ENCODE assay signal across 16 cellular contexts in genomic region chr22:32951081-32951806, GRCh38.
DNase-seq lines count a peak whose midpoint lies in the region; ATAC-seq, FAIRE-seq and TF ChIP-seq lines count a peak whose summit lies in the region.
"Had no signal": no experiment of that assay in that cellular context is flagged by ENCODE, and none has a peak within 500 bp of the region (broad histone marks: within the 10 kb centered on the region; RNA-seq: fewer than 3 reads in every experiment).

No MANE protein-coding gene starts in this region.

- no peak overlapping the region for H4K8ac ChIP-seq in H1 (ENCODE audit: extremely low read depth, insufficient read depth, low read length)
- peak overlapping the region; percentile 93 for H4K8ac ChIP-seq in mesenchymal stem cell (ENCODE audit: low read length)

- no peak for TF ChIP-seq POLR2A in H1 (IDR thresholded peaks at IDR 0.05; ENCODE audit: control extremely low read depth in 1 of 2, low read depth in 2 of 2, low read length in 2 of 2)

- H2AFZ ChIP-seq in GM23338 (no peak overlapping the region), H1 (ENCODE audit: low read length) (no peak overlapping the region), mesenchymal stem cell (ENCODE audit: low read depth, low read length) (peak overlapping the region; percentile 76)

- peaks cover 22 to 40% (median 30%) of the 10 kb centered on the region in 10 experiments for H3K4me1 ChIP-seq in BLaER1 treated with 17β-estradiol and CSF1 and Interleukin-3, amounts not matched to agents 10 nM and 100 nM
- H3K4me1 ChIP-seq in GM23338 (ENCODE audit: insufficient read depth), result peaks cover 4% of the 10 kb centered on the region; the same call in 1 of the 2 replicates
- H3K4me1 ChIP-seq in H1 (replicated peaks in 1 of 4; ENCODE audit: control insufficient read depth in 3 of 4, insufficient read depth in 4 of 4, low read length in 3 of 4), result peaks cover 0 to 3% (median 0%) of the 10 kb centered on the region in 4 experiments; a peak in 1 of 7 replicates
- H3K4me1 ChIP-seq in mesenchymal stem cell (ENCODE audit: control insufficient read depth, insufficient read depth, low read depth, low read length), result no peaks in the 10 kb centered on the region
- H3K4me1 ChIP-seq in CD4-positive, alpha-beta memory T cell (ENCODE audit: insufficient read depth, low read length), result no peaks in the 10 kb centered on the region

- no peak overlapping the region for H2BK20ac ChIP-seq in H1 (ENCODE audit: low read length)

- H4K5ac ChIP-seq in H1 (ENCODE audit: insufficient read length, low read depth, low read length), result no peak overlapping the region

- H3K23me2 ChIP-seq in H1 (ENCODE audit: low read depth, low read length), result no peaks in the 10 kb centered on the region

- POLR2A ChIA-PET in H1 (lab: Charles Lee; ENCODE audit: partially characterized antibody), result interaction anchor here (1.0 to 1.3 kb wide), 2 partner anchors 9 to 10 kb away, joined by 3 to 4 read pairs; no protein-coding TSS in a partner anchor
- POLR2A ChIA-PET in CD4-positive, alpha-beta memory T cell (lab: Charles Lee; ENCODE audit: partially characterized antibody), result no interaction called here

- no peak overlapping the region for H3K4me3 Mint-ChIP-seq in GM23338
- no peak overlapping the region for H3K4me3 Mint-ChIP-seq in CD4-positive, alpha-beta memory T cell
- H3K4me3 Mint-ChIP-seq: activated CD4-positive, alpha-beta T cell treated with anti-CD3 and anti-CD28 coated beads, Interleukin-2, amount 10 ng/mL, durations not matched to agents 7 days and 5 days; brain; CD8-positive, alpha-beta T cell had no signal

- peaks cover 0 to 10% (median 1%) of the 10 kb centered on the region in 11 experiments; a peak in 6 of 22 replicates for H3K9me3 ChIP-seq in BLaER1 treated with 17β-estradiol and CSF1 and Interleukin-3, amounts not matched to agents 10 nM and 100 nM (replicated peaks in 1 of 11)
- H3K9me3 ChIP-seq in H1 (ENCODE audit: insufficient read depth in 2 of 2, low read depth in 1 of 2, low read length in 1 of 2), result peaks cover 0 to 3% of the 10 kb centered on the region in 2 experiments; a peak in 1 of 4 replicates
- H3K9me3 ChIP-seq in mesenchymal stem cell (ENCODE audit: control insufficient read depth, low read length), result no peaks in the 10 kb centered on the region
- H3K9me3 ChIP-seq in CD4-positive, alpha-beta memory T cell (ENCODE audit: control insufficient read depth in 1 of 2, low read length in 2 of 2), result no peaks in the 10 kb centered on the region

- H2BK15ac ChIP-seq in H1 (ENCODE audit: low read length) (no peak overlapping the region), mesenchymal stem cell (ENCODE audit: low read depth, poor library complexity, severe bottlenecking) (no peak overlapping the region)

- peak; percentile 21 to 45; a peak in 3 of 4 replicates for TF ChIP-seq RAD21 in H1 (IDR thresholded peaks at IDR 0.05 in 1 of 2, conservative IDR thresholded peaks at IDR 0.05 in 1 of 2; ENCODE audit: low read depth in 2 of 2, low read length in 2 of 2)

- H3K14ac ChIP-seq in H1 (ENCODE audit: insufficient read length) (no peak overlapping the region), mesenchymal stem cell (ENCODE audit: low read length in 2 of 2) (peak overlapping the region in 1 of 2 experiments; percentile 48)

- H2BK12ac ChIP-seq in H1 (ENCODE audit: low read depth, low read length) (no peak overlapping the region), mesenchymal stem cell (ENCODE audit: low read length in 2 of 2) (peak overlapping the region in 1 of 2 experiments; percentile 92)

- H2BK120ac ChIP-seq in H1 (replicated peaks; ENCODE audit: low read depth, low read length) (no peak overlapping the region), mesenchymal stem cell (ENCODE audit: low read depth, low read length) (no peak overlapping the region)

- H3K79me2 ChIP-seq in GM23338 (replicated peaks; ENCODE audit: insufficient read depth), result no peaks in the 10 kb centered on the region
- H3K79me2 ChIP-seq in H1 (ENCODE audit: control insufficient read depth in 1 of 2, insufficient read depth in 2 of 2, low read length in 2 of 2), result no peaks in the 10 kb centered on the region

- 86% methylated on average over 7 of the region's 7 CpGs; no CpG with 5 or more reads in 1 of the 2 experiments for WGBS in H1 (ENCODE audit: extremely low coverage in 1 of 2, insufficient coverage in 1 of 2, insufficient read length in 1 of 2, insufficient replicate concordance in 2 of 2, low coverage in 1 of 2, low lambda C conversion rate in 2 of 2, missing lambda C conversion rate in 1 of 2), 2 experiments
- WGBS in mesenchymal stem cell, result 73% methylated on average over 7 of the region's 7 CpGs

- H3K79me1 ChIP-seq in H1 (ENCODE audit: low read depth, low read length) (no peaks in the 10 kb centered on the region), mesenchymal stem cell (replicated peaks; ENCODE audit: low read length, poor library complexity, severe bottlenecking) (no peaks in the 10 kb centered on the region)

- H3K27ac ChIP-seq in BLaER1 treated with 17β-estradiol and CSF1 and Interleukin-3, amounts not matched to agents 10 nM and 100 nM, result peak overlapping the region in 3 of 11 experiments; percentile 12 to 45 (median 45); a peak in 3 of 22 replicates
- no peak overlapping the region for H3K27ac ChIP-seq in GM23338 (ENCODE audit: low read depth)
- H3K27ac ChIP-seq in H1 (ENCODE audit: low read depth, low read length), result no peak overlapping the region
- no peak overlapping the region for H3K27ac ChIP-seq in mesenchymal stem cell (ENCODE audit: low read length, poor library complexity, severe bottlenecking)
- no peak overlapping the region for H3K27ac ChIP-seq in CD4-positive, alpha-beta memory T cell (ENCODE audit: low read depth, low read length)
- H3K27ac ChIP-seq: KMS-11 had no signal

- no peak overlapping the region for H3K18ac ChIP-seq in H1 (ENCODE audit: extremely low read depth, low read length)
- H3K18ac ChIP-seq in mesenchymal stem cell (ENCODE audit: low read depth in 1 of 2, low read length in 2 of 2), result peak overlapping the region; percentile 81 to 94

- H2AK5ac ChIP-seq in H1 (ENCODE audit: low read depth, low read length), result no peak overlapping the region
- H2AK5ac ChIP-seq in mesenchymal stem cell (ENCODE audit: low read length, severe bottlenecking), result no peak overlapping the region

- H3K4me1 Mint-ChIP-seq in GM23338, result peaks cover 11% of the 10 kb centered on the region
- no peaks in the 10 kb centered on the region for H3K4me1 Mint-ChIP-seq in CD4-positive, alpha-beta memory T cell
- H3K4me1 Mint-ChIP-seq: activated CD4-positive, alpha-beta T cell treated with anti-CD3 and anti-CD28 coated beads, Interleukin-2, amount 10 ng/mL, durations not matched to agents 7 days and 5 days had no signal

- DNase-seq in GM23338 (ENCODE audit: low spot score) (peak; percentile 70), H1 (ENCODE audit: low read depth in 1 of 2, low spot score in 2 of 2) (peak; percentile 15 to 68), mesenchymal stem cell (peak; percentile 62), HuH-7 (ENCODE audit: low spot score) (no peak)
- no peak for DNase-seq in CD4-positive, alpha-beta memory T cell
- DNase-seq in stimulated activated CD4-positive, alpha-beta T cell treated with anti-CD3 and anti-CD28 coated beads, Interleukin-12 subunit alpha, Interleukin-12 subunit beta, amount 100 ng/mL, for 4 hours, result no peak
- DNase-seq: activated CD4-positive, alpha-beta T cell treated with anti-CD3 and anti-CD28 coated beads, Interleukin-2, amount 10 ng/mL, durations not matched to agents 7 days and 5 days; activated gamma-delta T cell; CD8-positive, alpha-beta T cell; NCI-H2081; SW 1271 had no signal

- no peaks in the 10 kb centered on the region for H4K20me1 ChIP-seq in BLaER1 treated with 17β-estradiol and CSF1 and Interleukin-3, amounts not matched to agents 10 nM and 100 nM
- H4K20me1 ChIP-seq in GM23338 (replicated peaks; ENCODE audit: insufficient read depth) (peaks cover 11% of the 10 kb centered on the region; the same call in 1 of the 2 replicates), H1 (replicated peaks in 1 of 2; ENCODE audit: control insufficient read depth in 1 of 2, insufficient read depth in 2 of 2, low read length in 2 of 2) (peaks cover 0 to 5% of the 10 kb centered on the region in 2 experiments)

- H3K9ac ChIP-seq in BLaER1 treated with 17β-estradiol and CSF1 and Interleukin-3, amounts not matched to agents 10 nM and 100 nM, result peak overlapping the region in 2 of 11 experiments; percentile 24 to 35; a peak in 1 of 22 replicates
- no peak overlapping the region for H3K9ac ChIP-seq in H1 (replicated peaks in 1 of 4; ENCODE audit: extremely low read depth in 1 of 4, low read depth in 3 of 4, low read length in 3 of 4)
- no peak overlapping the region for H3K9ac ChIP-seq in mesenchymal stem cell (ENCODE audit: low read length)
- H3K9ac ChIP-seq: KMS-11 had no signal

- H3F3A ChIP-seq in GM23338 (replicated peaks; ENCODE audit: low read depth), result no peaks in the 10 kb centered on the region

- no peaks in the 10 kb centered on the region for H3K36me3 ChIP-seq in BLaER1 treated with 17β-estradiol and CSF1 and Interleukin-3, amounts not matched to agents 10 nM and 100 nM
- H3K36me3 ChIP-seq in GM23338 (ENCODE audit: insufficient read depth) (no peaks in the 10 kb centered on the region; the same call in 1 of the 2 replicates), H1 (ENCODE audit: control insufficient read depth in 2 of 4, insufficient read depth in 4 of 4, low read length in 3 of 4) (peaks cover 0 to 21% (median 3%) of the 10 kb centered on the region in 4 experiments; a peak in 5 of 8 replicates), mesenchymal stem cell (ENCODE audit: control insufficient read depth in 1 of 2, insufficient read depth in 2 of 2, low read depth in 1 of 2, low read length in 2 of 2) (no peaks in the 10 kb centered on the region)
- no peaks in the 10 kb centered on the region for H3K36me3 ChIP-seq in CD4-positive, alpha-beta memory T cell (ENCODE audit: insufficient read depth, low read length)

- H3K27me3 ChIP-seq in BLaER1 treated with 17β-estradiol and CSF1 and Interleukin-3, amounts not matched to agents 10 nM and 100 nM, result no peaks in the 10 kb centered on the region
- H3K27me3 ChIP-seq in GM23338 (ENCODE audit: insufficient read depth) (no peaks in the 10 kb centered on the region), H1 (replicated peaks in 1 of 4; ENCODE audit: control insufficient read depth in 3 of 4, extremely low read depth in 1 of 4, insufficient read depth in 3 of 4, low read length in 3 of 4) (peaks cover 0 to 1% (median 0%) of the 10 kb centered on the region in 4 experiments; a peak in 1 of 7 replicates), mesenchymal stem cell (ENCODE audit: control insufficient read depth in 1 of 2, insufficient read depth in 1 of 2, low read length in 2 of 2) (peaks cover 0 to 26% of the 10 kb centered on the region in 2 experiments)
- H3K27me3 ChIP-seq in CD4-positive, alpha-beta memory T cell (ENCODE audit: insufficient read depth, low read length), result no peaks in the 10 kb centered on the region

- peaks cover 4% of the 10 kb centered on the region; the same call in 1 of the 3 replicates for H3K9me3 Mint-ChIP-seq in GM23338
- no peaks in the 10 kb centered on the region for H3K9me3 Mint-ChIP-seq in CD4-positive, alpha-beta memory T cell
- H3K9me3 Mint-ChIP-seq: CD8-positive, alpha-beta T cell had no signal

- peak; percentile 56 to 69 for TF ChIP-seq CTCF in GM23338 (conservative IDR thresholded peaks at IDR 0.05; ENCODE audit: low read depth in 2 of 2)
- TF ChIP-seq CTCF in H1 (IDR thresholded peaks at IDR 0.05; ENCODE audit: control extremely low read depth in 1 of 3, insufficient read depth in 1 of 3, low read depth in 1 of 3, low read length in 3 of 3), result peak; percentile 41 to 76 (median 68)

- H3K4me2 ChIP-seq in BLaER1 treated with 17β-estradiol and CSF1 and Interleukin-3, amounts not matched to agents 10 nM and 100 nM, result peak overlapping the region; percentile 67 to 89 (median 83)
- H3K4me2 ChIP-seq in GM23338 (no peak overlapping the region), H1 (ENCODE audit: insufficient read depth in 1 of 2, low read depth in 2 of 2, low read length in 2 of 2) (no peak overlapping the region), mesenchymal stem cell (ENCODE audit: low read length, poor library complexity, severe bottlenecking) (no peak overlapping the region)
- H3K4me2 ChIP-seq: KMS-11 had no signal

- CTCF ChIA-PET in H1 (lab: Charles Lee; ENCODE audit: partially characterized antibody), result interaction anchor here (0.6 to 3.9 kb wide), 19 partner anchors 9 to 911 kb away, joined by 3 to 24 read pairs (median 4); no protein-coding TSS in a partner anchor
- CTCF ChIA-PET in CD4-positive, alpha-beta memory T cell (lab: Charles Lee; ENCODE audit: partially characterized antibody), result no interaction called here

- H3K4me3 ChIP-seq in BLaER1 treated with 17β-estradiol and CSF1 and Interleukin-3, amounts not matched to agents 10 nM and 100 nM, result peak overlapping the region in 1 of 10 experiments; percentile 4; a peak in 2 of 20 replicates
- H3K4me3 ChIP-seq in GM23338 (no peak overlapping the region), H1 (ENCODE audit: extremely low read depth in 1 of 4, insufficient read depth in 2 of 4, low read depth in 3 of 4, low read length in 4 of 4) (no peak overlapping the region), mesenchymal stem cell (ENCODE audit: insufficient read depth in 1 of 2, low read depth in 1 of 2, low read length in 2 of 2) (no peak overlapping the region)
- H3K4me3 ChIP-seq in CD4-positive, alpha-beta memory T cell (ENCODE audit: low read length in 2 of 2), result no peak overlapping the region

- no peaks in the 10 kb centered on the region for H3K9me2 ChIP-seq in GM23338 (ENCODE audit: insufficient read depth)

- H3K56ac ChIP-seq in H1 (replicated peaks; ENCODE audit: insufficient read length, low read depth, low read length), result no peak overlapping the region

- TF ChIP-seq EP300 in H1 (IDR thresholded peaks at IDR 0.05; ENCODE audit: borderline replicate concordance in 1 of 2, low read depth in 2 of 2, low read length in 2 of 2), result no peak

- intact Hi-C loops in CD4-positive, alpha-beta memory T cell (cut with micrococcal nuclease), result no loop called here

- ATAC-seq in GM23338 (peak; percentile 76), HG02642 (IDR thresholded peaks at IDR 0.05; ENCODE audit: poor library complexity, unreplicated experiment) (no peak)
- ATAC-seq: CD8-positive, alpha-beta T cell had no signal

- H3K23ac ChIP-seq in H1 (ENCODE audit: insufficient read length), result no peak overlapping the region
- H3K23ac ChIP-seq in mesenchymal stem cell (ENCODE audit: low read length in 2 of 2), result peak overlapping the region in 1 of 2 experiments; percentile 52

- H3K36me3 Mint-ChIP-seq in GM23338 (ENCODE audit: low read depth), result peaks cover 16% of the 10 kb centered on the region; the same call in 2 of the 3 replicates
- no peaks in the 10 kb centered on the region for H3K36me3 Mint-ChIP-seq in CD4-positive, alpha-beta memory T cell
- H3K36me3 Mint-ChIP-seq: CD8-positive, alpha-beta T cell had no signal

- H3K4ac ChIP-seq in H1 (replicated peaks; ENCODE audit: insufficient read length, low read depth, low read length) (no peak overlapping the region), mesenchymal stem cell (ENCODE audit: low read depth in 1 of 2, low read length in 2 of 2) (peak overlapping the region; percentile 36 to 82)

- peak; percentile 24 for FAIRE-seq in H1 (lab: Jason Lieb, UNC)
- FAIRE-seq: endometrium had no signal

- H2BK5ac ChIP-seq in H1 (ENCODE audit: low read depth, low read length) (no peak overlapping the region), mesenchymal stem cell (ENCODE audit: low read depth, low read length, poor library complexity, severe bottlenecking) (no peak overlapping the region)

- H3K27ac Mint-ChIP-seq in GM23338, result no peak overlapping the region
- no peak overlapping the region for H3K27ac Mint-ChIP-seq in CD4-positive, alpha-beta memory T cell
- H3K27ac Mint-ChIP-seq: activated CD4-positive, alpha-beta T cell treated with anti-CD3 and anti-CD28 coated beads, Interleukin-2, amount 10 ng/mL, durations not matched to agents 7 days and 5 days; CD8-positive, alpha-beta T cell had no signal

- peaks cover 12% of the 10 kb centered on the region for H3K27me3 Mint-ChIP-seq in GM23338 (ENCODE audit: insufficient read depth, low read depth, poor library complexity)
- H3K27me3 Mint-ChIP-seq in CD4-positive, alpha-beta memory T cell, result peaks cover 0 to 2% of the 10 kb centered on the region in 2 donors
- H3K27me3 Mint-ChIP-seq: activated CD4-positive, alpha-beta T cell treated with anti-CD3 and anti-CD28 coated beads, Interleukin-2, amount 10 ng/mL, durations not matched to agents 7 days and 5 days; brain had no signal

- H4K91ac ChIP-seq in H1 (replicated peaks; ENCODE audit: insufficient read length, low read length), result no peak overlapping the region
- peak overlapping the region; percentile 87 for H4K91ac ChIP-seq in mesenchymal stem cell (ENCODE audit: low read length)

Comparison
In these comparisons a context has a peak if more than half of its experiments do, and no peak if none do; other contexts are left out.
1. H3K4me2 ChIP-seq: peak in BLaER1 treated with 17β-estradiol and CSF1 and Interleukin-3, amounts not matched to agents 10 nM and 100 nM (11 of 11); none in GM23338 (single experiment), H1 (0 of 2) and mesenchymal stem cell (single experiment).
2. DNase-seq: peak in GM23338 (single experiment), H1 (2 of 2) and mesenchymal stem cell (single experiment); none in HuH-7 (single experiment), CD4-positive, alpha-beta memory T cell (0 of 5) and stimulated activated CD4-positive, alpha-beta T cell treated with anti-CD3 and anti-CD28 coated beads, Interleukin-12 subunit alpha, Interleukin-12 subunit beta, amount 100 ng/mL, for 4 hours (single experiment).